25 cellular contexts compared by ENCODE assay signal in genomic region chr20:47598911-47599745, GRCh38.
DNase-seq lines count a peak whose midpoint lies in the region; ATAC-seq and TF ChIP-seq lines count a peak whose summit lies in the region.
"Had no signal": no experiment of that assay in that cellular context is flagged by ENCODE, and none has a peak within 500 bp of the region (broad histone marks: within the 10 kb centered on the region; RNA-seq: fewer than 3 reads in every experiment).

No MANE protein-coding gene starts in this region.

- no peak for TF ChIP-seq CTCF in HFFc6 (IDR thresholded peaks at IDR 0.05)
- no peak for TF ChIP-seq CTCF in osteocyte (IDR thresholded peaks at IDR 0.05)

- ATAC-seq in T-helper 17 cell (no peak), HG03457 (IDR thresholded peaks at IDR 0.05; ENCODE audit: unreplicated experiment) (no peak), GM21526 (IDR thresholded peaks at IDR 0.05; ENCODE audit: low FRiP score, unreplicated experiment) (no peak)
- ATAC-seq: heart left ventricle, sciatic nerve, WTC11 had no signal

- peaks cover 39% of the 10 kb centered on the region for H3K4me1 Mint-ChIP-seq in activated CD4-positive, alpha-beta T cell treated with anti-CD3 and anti-CD28 coated beads, Interleukin-2, amount 10 ng/mL, durations not matched to agents 24 days and 14 days
- H3K4me1 Mint-ChIP-seq in HFFc6 (ENCODE audit: low read depth) (peaks cover 38% of the 10 kb centered on the region), T-helper 17 cell (peaks cover 16% of the 10 kb centered on the region), osteocyte (ENCODE audit: unreplicated experiment) (peaks cover 20% of the 10 kb centered on the region)

- intact Hi-C loops in activated CD4-positive, alpha-beta T cell treated with anti-CD3 and anti-CD28 coated beads, Interleukin-2, amount 10 ng/mL, durations not matched to agents 24 days and 14 days (cut with micrococcal nuclease) = no loop called here

- H3K9me3 ChIP-seq in T-helper 17 cell (ENCODE audit: control insufficient read depth, low read length, poor library complexity, severe bottlenecking) = no peaks in the 10 kb centered on the region
- H3K9me3 ChIP-seq: BE2C, tibial artery had no signal

- H3K9me3 Mint-ChIP-seq in activated CD4-positive, alpha-beta T cell treated with anti-CD3 and anti-CD28 coated beads, Interleukin-2, amount 10 ng/mL, durations not matched to agents 24 days and 14 days = no peaks in the 10 kb centered on the region
- H3K9me3 Mint-ChIP-seq in HFFc6 (no peaks in the 10 kb centered on the region), osteocyte (ENCODE audit: unreplicated experiment) (peaks cover 4% of the 10 kb centered on the region)
- H3K9me3 Mint-ChIP-seq: activated naive CD4-positive, alpha-beta T cell treated with anti-CD3 and anti-CD28 coated beads for 36 hours had no signal

- H3K4me3 Mint-ChIP-seq in activated CD4-positive, alpha-beta T cell treated with anti-CD3 and anti-CD28 coated beads, Interleukin-2, amount 10 ng/mL, durations not matched to agents 24 days and 14 days = no peak overlapping the region
- H3K4me3 Mint-ChIP-seq in HFFc6 (no peak overlapping the region), T-helper 17 cell (no peak overlapping the region), osteocyte (ENCODE audit: unreplicated experiment) (no peak overlapping the region)
- H3K4me3 Mint-ChIP-seq: activated naive CD4-positive, alpha-beta T cell treated with anti-CD3 and anti-CD28 coated beads for 36 hours; WTC11 had no signal

- DNase-seq in activated CD4-positive, alpha-beta T cell treated with anti-CD3 and anti-CD28 coated beads, Interleukin-2, amount 10 ng/mL, durations not matched to agents 24 days and 14 days = no peak
- no peak for DNase-seq in activated CD4-positive, alpha-beta T cell treated with anti-CD3 and anti-CD28 coated beads, Interleukin-2, amount 50 U/mL, for 1 hour
- DNase-seq in HFFc6 (no peak), T-helper 17 cell (no peak), osteocyte (ENCODE audit: extremely low spot score, unreplicated experiment) (no peak), putamen (ENCODE audit: low spot score) (no peak)
- DNase-seq: activated CD4-positive, alpha-beta T cell treated with anti-CD3 and anti-CD28 coated beads, Interleukin-2, amount 50 U/mL, for 4 hours; activated naive CD4-positive, alpha-beta T cell treated with anti-CD3 and anti-CD28 coated beads for 36 hours; amygdala; BE2C; dorsolateral prefrontal cortex; heart left ventricle; left ventricle myocardium inferior; mesendoderm; MM.1S; NCI-H1930; NCI-H446 treated with DMSO at 0.1 percent for 48 hours; stimulated activated CD4-positive, alpha-beta T cell treated with anti-CD3 and anti-CD28 coated beads, Interleukin-12 subunit alpha, Interleukin-12 subunit beta, amount 100 ng/mL, for 4 hours; stimulated activated CD4-positive, alpha-beta T cell treated with anti-CD3 and anti-CD28 coated beads, Interleukin-4, amount 100 ng/mL, for 1 hour; T-helper 1 cell; tibial artery had no signal

- H3K27me3 Mint-ChIP-seq in activated CD4-positive, alpha-beta T cell treated with anti-CD3 and anti-CD28 coated beads, Interleukin-2, amount 10 ng/mL, durations not matched to agents 24 days and 14 days = no peaks in the 10 kb centered on the region
- peaks cover 1% of the 10 kb centered on the region; the same call in 1 of the 2 replicates for H3K27me3 Mint-ChIP-seq in HFFc6 (ENCODE audit: insufficient read depth)
- H3K27me3 Mint-ChIP-seq in T-helper 17 cell = no peaks in the 10 kb centered on the region
- H3K27me3 Mint-ChIP-seq in osteocyte (ENCODE audit: unreplicated experiment) = no peaks in the 10 kb centered on the region

- peaks cover 49% of the 10 kb centered on the region for H3K36me3 Mint-ChIP-seq in activated CD4-positive, alpha-beta T cell treated with anti-CD3 and anti-CD28 coated beads, Interleukin-2, amount 10 ng/mL, durations not matched to agents 24 days and 14 days (ENCODE audit: low read depth)
- H3K36me3 Mint-ChIP-seq in HFFc6 (ENCODE audit: low read depth) (peaks cover 8% of the 10 kb centered on the region), T-helper 17 cell (ENCODE audit: low read depth) (no peaks in the 10 kb centered on the region), osteocyte (ENCODE audit: unreplicated experiment) (peaks cover 17% of the 10 kb centered on the region)

- H3K27ac Mint-ChIP-seq in activated CD4-positive, alpha-beta T cell treated with anti-CD3 and anti-CD28 coated beads, Interleukin-2, amount 10 ng/mL, durations not matched to agents 24 days and 14 days = peak overlapping the region; percentile 59
- H3K27ac Mint-ChIP-seq in HFFc6 = peak overlapping the region; percentile 70; the same call in 1 of the 2 replicates
- H3K27ac Mint-ChIP-seq in T-helper 17 cell = peak overlapping the region; percentile 24
- H3K27ac Mint-ChIP-seq in osteocyte (ENCODE audit: unreplicated experiment) = peak overlapping the region; percentile 15
- H3K27ac Mint-ChIP-seq: activated naive CD4-positive, alpha-beta T cell treated with anti-CD3 and anti-CD28 coated beads for 36 hours; WTC11 had no signal

Comparison
In these comparisons a context has a peak if more than half of its experiments do, and no peak if none do; other contexts are left out.
1. H3K27ac Mint-ChIP-seq: peak in every context shown above with its lines; median percentile 70 in HFFc6; 59 in activated CD4-positive, alpha-beta T cell treated with anti-CD3 and anti-CD28 coated beads, Interleukin-2, amount 10 ng/mL, durations not matched to agents 24 days and 14 days; 24 in T-helper 17 cell; 15 in osteocyte.